ENCODE assay signal across 1 cellular context in the genomic region with DNA sequence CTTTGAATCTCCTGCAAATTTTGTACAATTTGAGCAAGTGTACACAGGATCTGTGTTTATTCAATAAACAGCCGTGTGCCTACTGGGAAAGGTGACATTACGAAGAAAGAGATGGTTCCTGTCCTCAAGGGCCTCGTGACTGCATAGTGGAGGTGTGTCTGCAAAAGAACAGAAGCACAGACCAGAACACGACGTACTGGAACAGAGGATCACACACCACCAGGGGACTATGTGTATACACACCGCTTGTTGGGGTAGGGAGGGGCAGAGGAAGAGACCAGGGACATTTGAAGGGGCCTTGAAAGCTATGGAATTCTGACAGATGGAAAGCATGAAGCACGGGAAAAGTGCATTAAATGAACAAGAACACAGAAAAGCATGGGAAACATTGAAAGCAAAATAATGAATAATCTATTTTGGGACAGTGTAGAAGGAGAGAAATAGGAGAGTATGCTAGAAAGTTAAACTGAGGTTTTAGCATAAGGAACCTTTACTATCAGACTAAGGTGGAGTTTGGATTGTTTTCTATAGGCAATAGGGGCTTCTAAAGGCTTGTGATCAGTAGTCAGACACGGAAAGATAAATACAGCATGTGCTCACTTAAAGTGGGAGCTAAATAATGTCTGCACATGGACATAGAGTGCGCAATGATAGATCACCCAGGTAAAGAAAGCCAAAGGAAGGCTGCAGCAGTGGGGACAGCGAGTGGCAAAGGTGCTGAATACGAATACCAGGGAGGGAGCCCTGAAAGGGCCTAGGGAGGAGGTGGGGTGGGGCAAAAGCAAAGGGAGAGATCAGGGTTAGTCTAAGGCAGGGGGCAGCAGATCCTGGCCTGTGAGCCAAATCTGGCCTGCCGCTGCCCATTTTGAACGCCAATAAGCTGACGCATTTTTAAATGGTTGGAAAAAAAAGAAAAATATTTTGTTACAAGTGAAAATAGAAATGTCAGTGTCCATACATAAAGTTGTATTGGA.
TF ChIP-seq lines count a peak whose summit lies in the region.

No MANE protein-coding gene starts in this region.

TF ChIP-seq in HEK293, 187 proteins besides CTCF, POLR2A, EP300 and RAD21 (continued from another document):
- TF ChIP-seq, protein P1, sequence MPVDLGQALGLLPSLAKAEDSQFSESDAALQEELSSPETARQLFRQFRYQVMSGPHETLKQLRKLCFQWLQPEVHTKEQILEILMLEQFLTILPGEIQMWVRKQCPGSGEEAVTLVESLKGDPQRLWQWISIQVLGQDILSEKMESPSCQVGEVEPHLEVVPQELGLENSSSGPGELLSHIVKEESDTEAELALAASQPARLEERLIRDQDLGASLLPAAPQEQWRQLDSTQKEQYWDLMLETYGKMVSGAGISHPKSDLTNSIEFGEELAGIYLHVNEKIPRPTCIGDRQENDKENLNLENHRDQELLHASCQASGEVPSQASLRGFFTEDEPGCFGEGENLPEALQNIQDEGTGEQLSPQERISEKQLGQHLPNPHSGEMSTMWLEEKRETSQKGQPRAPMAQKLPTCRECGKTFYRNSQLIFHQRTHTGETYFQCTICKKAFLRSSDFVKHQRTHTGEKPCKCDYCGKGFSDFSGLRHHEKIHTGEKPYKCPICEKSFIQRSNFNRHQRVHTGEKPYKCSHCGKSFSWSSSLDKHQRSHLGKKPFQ (tag by site-specific recombination; IDR thresholded peaks at IDR 0.05), result peak; percentile 41; the same call in 1 of the 2 replicates
- TF ChIP-seq ZNF366 (tag by site-specific recombination; conservative IDR thresholded peaks at IDR 0.05) (no peak), ZNF600 (tag by site-specific recombination; IDR thresholded peaks at IDR 0.05) (peak; percentile 80), GLIS1 (tag by site-specific recombination; IDR thresholded peaks at IDR 0.05) (0 out of 2 replicates have a peak, but pooled peaks have one; percentile 14), ZNF664 (tag by site-specific recombination; IDR thresholded peaks at IDR 0.05) (peak; percentile 90), KLF10 (tag by site-specific recombination; IDR thresholded peaks at IDR 0.05) (peak; percentile 30; the same call in 1 of the 2 replicates), KLF16 (tag by site-specific recombination; IDR thresholded peaks at IDR 0.05) (no peak)
